ENCODE assay signal across 8 cellular contexts in genomic region chr5:5886812-5887486, GRCh38.
DNase-seq lines count a peak whose midpoint lies in the region; ATAC-seq and TF ChIP-seq lines count a peak whose summit lies in the region.

No MANE protein-coding gene starts in this region.

- POLR2A ChIA-PET in T-cell (lab: Charles Lee) = no interaction called here

- intact Hi-C loops in esophagus squamous epithelium (cut with DNase I) = loop anchor here (10.0 kb wide), 2 partner anchors 392 to 688 kb away; no protein-coding TSS in a partner anchor

- CTCF ChIA-PET in T-cell (lab: Charles Lee) = interaction anchor here (0.6 to 0.8 kb wide), 4 partner anchors 8 to 1748 kb away, joined by 3 to 5 read pairs (median 3); no protein-coding TSS in a partner anchor

- peak in 5 of 6 experiments; percentile 38 to 78 (median 55) for TF ChIP-seq CTCF in esophagus squamous epithelium (IDR thresholded peaks at IDR 0.05)

- H3K4me3 Mint-ChIP-seq in T-cell = no peak overlapping the region

- H3K36me3 Mint-ChIP-seq in T-cell = no peaks in the 10 kb centered on the region

- H3K4me3 ChIP-seq in esophagus squamous epithelium = no peak overlapping the region

- no peak overlapping the region for H3K27ac Mint-ChIP-seq in T-cell

- no peak for TF ChIP-seq POLR2A in esophagus squamous epithelium (IDR thresholded peaks at IDR 0.05)

- peaks cover 10 to 18% of the 10 kb centered on the region in 2 donors for H3K27me3 Mint-ChIP-seq in T-cell

- H3K27me3 ChIP-seq in esophagus squamous epithelium = peaks cover 0 to 21% (median 0%) of the 10 kb centered on the region in 4 donors

- 18% methylated on average over 4 of the region's 42 CpGs; no CpG with 5 or more reads in 1 of the 2 donors for WGBS in esophagus squamous epithelium, 2 donors

- H3K36me3 ChIP-seq in esophagus squamous epithelium = no peaks in the 10 kb centered on the region

- peaks cover 0 to 7% (median 0%) of the 10 kb centered on the region in 3 donors for H3K4me1 ChIP-seq in esophagus squamous epithelium

- no peaks in the 10 kb centered on the region for H3K4me1 Mint-ChIP-seq in T-cell

- peak; percentile 71 for DNase-seq in activated effector memory CD4-positive, alpha-beta T cell treated with anti-CD3 and anti-CD28 coated beads, Interleukin-2, amount 50 U/mL, for 16 hours
- no peak for DNase-seq in activated effector memory CD4-positive, alpha-beta T cell treated with Interleukin-2 at 50 U/mL for 16 hours
- peak in 17 of 34 experiments; percentile 3 to 28 (median 10) for DNase-seq in T-cell
- no peak for DNase-seq in esophagus squamous epithelium (lab: John Stamatoyannopoulos, UW)
- DNase-seq in stimulated activated CD4-positive, alpha-beta T cell treated with anti-CD3 and anti-CD28 coated beads, Interleukin-4, amount 100 ng/mL, for 4 hours = peak; percentile 7 to 29
- no peak for DNase-seq in cortex of kidney (lab: John Stamatoyannopoulos, UW)
- no peak for DNase-seq in MV-4-11 (lab: John Stamatoyannopoulos, UW)

- H3K9me3 ChIP-seq in esophagus squamous epithelium = no peaks in the 10 kb centered on the region

- H3K27ac ChIP-seq in esophagus squamous epithelium = no peak overlapping the region

- no peaks in the 10 kb centered on the region for H3K9me3 Mint-ChIP-seq in T-cell

- ATAC-seq in HG03175 (IDR thresholded peaks at IDR 0.05; ENCODE audit: unreplicated experiment) (peak; percentile 79), T-cell (replicated peaks in 1 of 4) (peak; percentile 39 to 64 (median 48))

Comparison
In these comparisons a context has a peak if more than half of its experiments do, and no peak if none do; other contexts are left out.
1. DNase-seq: peak in activated effector memory CD4-positive, alpha-beta T cell treated with anti-CD3 and anti-CD28 coated beads, Interleukin-2, amount 50 U/mL, for 16 hours (single experiment) and stimulated activated CD4-positive, alpha-beta T cell treated with anti-CD3 and anti-CD28 coated beads, Interleukin-4, amount 100 ng/mL, for 4 hours (2 of 2); none in activated effector memory CD4-positive, alpha-beta T cell treated with Interleukin-2 at 50 U/mL for 16 hours (single experiment), esophagus squamous epithelium (single experiment), cortex of kidney (single experiment) and MV-4-11 (single experiment).